ENCODE assay signal across 8 cellular contexts in genomic region chr1:39902121-39902807, GRCh38. TPM values are rescaled to one million over a fixed set of nuclear protein-coding genes. Genes with fewer than 3 reads are reported as not detected.
DNase-seq lines count a peak whose midpoint lies in the region; ATAC-seq, FAIRE-seq and TF ChIP-seq lines count a peak whose summit lies in the region.

No MANE protein-coding gene starts in this region.

- peak; percentile 73 for TF ChIP-seq CTCF in choroid plexus epithelial cell (conservative IDR thresholded peaks at IDR 0.05; ENCODE audit: low read depth, low read length)
- peak; percentile 70 for TF ChIP-seq CTCF in liver (IDR thresholded peaks at IDR 0.05; ENCODE audit: low read depth, low read length, missing input control)

- H3K27me3 ChIP-seq in liver (ENCODE audit: control insufficient read depth in 4 of 4, insufficient read depth in 4 of 4, low read length in 3 of 4), result no peaks in the 10 kb centered on the region

- peak; percentile 62 for ATAC-seq in HG02763 (IDR thresholded peaks at IDR 0.05; ENCODE audit: unreplicated experiment)

- peaks cover 5 to 32% (median 21%) of the 10 kb centered on the region in 4 donors for H3K4me1 ChIP-seq in liver (ENCODE audit: control insufficient read depth in 4 of 4, insufficient read depth in 4 of 4, low read length in 3 of 4)

- WGBS in liver, result 5% methylated on average over 46 of the region's 46 CpGs

- FAIRE-seq in GM12892 (lab: Jason Lieb, UNC), result no peak

- DNase-seq in GM12892 (ENCODE audit: insufficient read length), result peak; percentile 71
- peak; percentile 100 for DNase-seq in NCI-H2107 treated with DMSO at 0.1 percent for 48 hours (lab: John Stamatoyannopoulos, UW; ENCODE audit: unreplicated experiment)
- peak; percentile 37 to 54 for DNase-seq in activated CD4-positive, alpha-beta T cell treated with anti-CD3 and anti-CD28 coated beads for 24 hours (ENCODE audit: low read depth in 2 of 2)
- no peak for DNase-seq in choroid plexus epithelial cell (ENCODE audit: low read depth)
- peak; percentile 45 to 59 for DNase-seq in stimulated activated CD4-positive, alpha-beta T cell treated with anti-CD3 and anti-CD28 coated beads, Interleukin-4, amount 100 ng/mL, for 48 hours (ENCODE audit: low read depth in 2 of 2)
- no peak for DNase-seq in H4 (ENCODE audit: low spot score)

- peak overlapping the region; percentile 48 to 56 for H3K27ac ChIP-seq in liver (ENCODE audit: low read depth in 1 of 2, low read length in 2 of 2)

- peak overlapping the region; percentile 60 for H3K4me3 ChIP-seq in choroid plexus epithelial cell (ENCODE audit: low read depth, low read length)
- peak overlapping the region in 2 of 3 donors; percentile 60 to 80 for H3K4me3 ChIP-seq in liver (ENCODE audit: low read depth in 1 of 3, low read length in 3 of 3)

- H3K9me3 ChIP-seq in liver (ENCODE audit: control insufficient read depth in 4 of 4, low read length in 3 of 4), result no peaks in the 10 kb centered on the region

- no peak overlapping the region for H3K9ac ChIP-seq in liver (ENCODE audit: low read depth in 1 of 2, low read length in 2 of 2)

- peaks cover 0 to 2% (median 0%) of the 10 kb centered on the region in 4 donors for H3K36me3 ChIP-seq in liver (ENCODE audit: control insufficient read depth in 4 of 4, insufficient read depth in 3 of 4, low read depth in 1 of 4, low read length in 3 of 4)

- TF ChIP-seq POLR2A in GM12892 (IDR thresholded peaks at IDR 0.05; ENCODE audit: low read depth, low read length), result no peak

- TF ChIP-seq RAD21 in liver (IDR thresholded peaks at IDR 0.05), result peak; percentile 84 to 92

TF ChIP-seq in liver, 16 proteins besides CTCF, POLR2A, EP300 and RAD21:
- TF ChIP-seq FOXA1 (IDR thresholded peaks at IDR 0.05), result no peak
- no peak for TF ChIP-seq NR2F2 (IDR thresholded peaks at IDR 0.05)
- TF ChIP-seq GABPA (IDR thresholded peaks at IDR 0.05 in 1 of 2, conservative IDR thresholded peaks at IDR 0.05 in 1 of 2), result no peak
- TF ChIP-seq RXRA (IDR thresholded peaks at IDR 0.05), result peak in 1 of 2 donors; percentile 54
- TF ChIP-seq HNF4A (conservative IDR thresholded peaks at IDR 0.05), result peak in 1 of 2 donors; percentile 14
- TF ChIP-seq ATF3 (IDR thresholded peaks at IDR 0.05), result no peak
- TF ChIP-seq SP1 (IDR thresholded peaks at IDR 0.05), result peak; percentile 56
- TF ChIP-seq ZBTB33 (IDR thresholded peaks at IDR 0.05), result no peak
- no peak for TF ChIP-seq YY1 (IDR thresholded peaks at IDR 0.05)
- TF ChIP-seq HNF4G (IDR thresholded peaks at IDR 0.05), result no peak
- no peak for TF ChIP-seq REST (IDR thresholded peaks at IDR 0.05)
- no peak for TF ChIP-seq TAF1 (conservative IDR thresholded peaks at IDR 0.05)
- no peak for TF ChIP-seq EGR1 (IDR thresholded peaks at IDR 0.05; ENCODE audit: low read depth in 2 of 2)
TF ChIP-seq in liver: peak in this region for 3.

RNA-seq across cellular contexts. Expression of gene MYCL, which starts 0.5 kb away (rescaled TPM):
- 2.0 TPM for polyA plus RNA-seq in GM12892 (2012; ENCODE audit: missing spikeins)
- total RNA-seq in liver, result 1 to 10 TPM; 1.8 to 6.6 TPM
- 1 to 10 TPM; 2.4 to 2.6 TPM for polyA plus RNA-seq in liver
- not detected in 2 replicates for total RNA-seq in H4 (2014; rRNA removed; shearing (Covaris generic))

RNA-seq across cellular contexts. Expression of gene TRIT1, which starts 19.0 kb away (rescaled TPM):
- polyA plus RNA-seq in GM12892 (2012; ENCODE audit: missing spikeins), result 26.9 TPM
- 10 to 100 TPM in 1 of 2 donors, 1 to 10 TPM in 1; 9.3 to 11.2 TPM for total RNA-seq in liver
- 1 to 10 TPM; 4.5 to 5.0 TPM for polyA plus RNA-seq in liver
- 24.4 and 28.1 TPM in 2 replicates for total RNA-seq in H4 (2014; rRNA removed; shearing (Covaris generic))

RNA-seq across cellular contexts. Expression of gene MFSD2A, which starts 52.7 kb away (rescaled TPM):
- polyA plus RNA-seq in GM12892 (2012; ENCODE audit: missing spikeins), result 10.5 TPM
- 100 to 1,000 TPM in 1 of 2 donors, under 1 TPM in 1; 0.37 to 294 TPM for total RNA-seq in liver
- 100 to 1,000 TPM in 1 of 2 donors, 10 to 100 TPM in 1; 84.3 to 257 TPM for polyA plus RNA-seq in liver
- total RNA-seq in H4 (2014; rRNA removed; shearing (Covaris generic)), result 8.5 and 9.5 TPM in 2 replicates

Comparison
In these comparisons a context has a peak if more than half of its experiments do, and no peak if none do; other contexts are left out.
1. DNase-seq: peak in GM12892 (single experiment), NCI-H2107 treated with DMSO at 0.1 percent for 48 hours (single experiment), activated CD4-positive, alpha-beta T cell treated with anti-CD3 and anti-CD28 coated beads for 24 hours (2 of 2) and stimulated activated CD4-positive, alpha-beta T cell treated with anti-CD3 and anti-CD28 coated beads, Interleukin-4, amount 100 ng/mL, for 48 hours (2 of 2); none in choroid plexus epithelial cell (single experiment) and H4 (single experiment).